In the genomic region with DNA sequence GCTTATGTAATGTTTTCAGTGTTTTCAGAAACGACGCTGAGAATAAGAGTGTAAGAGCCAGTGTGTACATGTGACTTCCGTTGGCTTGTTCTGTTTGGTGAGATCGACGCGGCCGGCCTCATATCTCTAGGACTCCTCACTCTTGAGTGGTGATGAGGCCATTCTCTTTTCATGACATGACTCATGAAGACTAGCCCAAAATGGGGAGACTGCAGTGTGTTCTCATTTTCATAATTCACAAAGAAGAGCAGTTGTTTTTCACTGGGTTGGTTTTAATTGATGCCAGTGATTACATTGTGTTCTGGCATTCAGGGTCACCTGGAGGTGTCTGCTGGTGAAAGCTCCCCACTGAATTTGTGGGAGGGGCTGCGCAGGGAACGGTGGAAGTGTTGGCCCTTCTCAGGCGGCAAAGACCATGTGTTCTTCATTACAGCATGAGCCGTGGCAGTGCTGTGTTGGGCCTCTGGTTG, we compare ENCODE assay signal across 11 cellular contexts.
DNase-seq lines count a peak whose midpoint lies in the region; ATAC-seq and TF ChIP-seq lines count a peak whose summit lies in the region.
"Had no signal": no experiment of that assay in that cellular context is flagged by ENCODE, and none has a peak within 500 bp of the region (broad histone marks: within the 10 kb centered on the region; RNA-seq: fewer than 3 reads in every experiment).

No MANE protein-coding gene starts in this region.

- no peak for TF ChIP-seq EP300 in transverse colon (IDR thresholded peaks at IDR 0.05; ENCODE audit: low read depth)

- peaks cover 4% of the 10 kb centered on the region for H3K9me3 Mint-ChIP-seq in activated T-cell treated with anti-CD3 and anti-CD28 coated beads, Interleukin-2, amount 50 U/mL, for 24 hours
- no peaks in the 10 kb centered on the region for H3K9me3 Mint-ChIP-seq in central memory CD8-positive, alpha-beta T cell

- H3K4me3 Mint-ChIP-seq in activated T-cell treated with anti-CD3 and anti-CD28 coated beads, Interleukin-2, amount 50 U/mL, for 24 hours, result no peak overlapping the region
- no peak overlapping the region for H3K4me3 Mint-ChIP-seq in central memory CD8-positive, alpha-beta T cell

- H3K36me3 ChIP-seq in mucosa of rectum (ENCODE audit: control insufficient read depth in 2 of 2, insufficient read depth in 2 of 2, low read length in 2 of 2), result peaks cover 4 to 20% of the 10 kb centered on the region in 2 donors
- H3K36me3 ChIP-seq in transverse colon, result no peaks in the 10 kb centered on the region

- in situ Hi-C loops in transverse colon (cut with MboI; ENCODE audit: low pct_ligation_motif_present in 1 of 4, low pct_unique_long_range_greater_than_20kb in 1 of 4, low sequenced_read_pairs in 3 of 4), result no loop called here

- no peak overlapping the region for H3K9ac ChIP-seq in mucosa of rectum (ENCODE audit: low read depth in 1 of 2, low read length in 2 of 2)

- WGBS in transverse colon (ENCODE audit: low coverage in 1 of 2), 2 donors, result 81 to 88% methylated on average over 9 to 11 of the region's 11 CpGs

- H3K27ac ChIP-seq in mucosa of rectum (ENCODE audit: low read depth in 2 of 2, low read length in 2 of 2) (peak overlapping the region; percentile 26 to 38), transverse colon (peak overlapping the region; percentile 65 to 74 (median 70))
- H3K27ac ChIP-seq: C4-2B had no signal

- H3K27me3 Mint-ChIP-seq in activated T-cell treated with anti-CD3 and anti-CD28 coated beads, Interleukin-2, amount 50 U/mL, for 24 hours, result no peaks in the 10 kb centered on the region
- H3K27me3 Mint-ChIP-seq in central memory CD8-positive, alpha-beta T cell, result no peaks in the 10 kb centered on the region

- no peaks in the 10 kb centered on the region for H3K36me3 Mint-ChIP-seq in activated T-cell treated with anti-CD3 and anti-CD28 coated beads, Interleukin-2, amount 50 U/mL, for 24 hours (ENCODE audit: low read depth)
- peaks cover 1% of the 10 kb centered on the region for H3K36me3 Mint-ChIP-seq in central memory CD8-positive, alpha-beta T cell (ENCODE audit: insufficient read depth)

- TF ChIP-seq CTCF in transverse colon (IDR thresholded peaks at IDR 0.05), result no peak

- TF ChIP-seq POLR2A in transverse colon (IDR thresholded peaks at IDR 0.05), result no peak

- peaks cover 8% of the 10 kb centered on the region for H3K4me1 Mint-ChIP-seq in activated T-cell treated with anti-CD3 and anti-CD28 coated beads, Interleukin-2, amount 50 U/mL, for 24 hours (ENCODE audit: low read depth)
- H3K4me1 Mint-ChIP-seq in central memory CD8-positive, alpha-beta T cell, result peaks cover 10% of the 10 kb centered on the region

- intact Hi-C loops in transverse colon (cut with DNase I; ENCODE audit: low total_unique reads), result no loop called here

- H3K9me3 ChIP-seq in mucosa of rectum (ENCODE audit: control insufficient read depth in 2 of 2, low read length in 2 of 2) (no peaks in the 10 kb centered on the region), transverse colon (no peaks in the 10 kb centered on the region)

- H3K4me3 ChIP-seq in mucosa of rectum (ENCODE audit: low read length in 2 of 2), result no peak overlapping the region
- H3K4me3 ChIP-seq in transverse colon, result no peak overlapping the region

- peak; percentile 6 for DNase-seq in activated T-cell treated with anti-CD3 and anti-CD28 coated beads for 48 hours (ENCODE audit: low read depth)
- DNase-seq in activated T-cell treated with anti-CD3 and anti-CD28 coated beads, Interleukin-2, amount 50 U/mL, for 24 hours, result no peak
- no peak for DNase-seq in central memory CD8-positive, alpha-beta T cell (ENCODE audit: low spot score in 2 of 2)
- DNase-seq in transverse colon, result no peak
- no peak for DNase-seq in GM19240 (ENCODE audit: insufficient read length, low spot score)
- DNase-seq in Kasumi-1 (lab: John Stamatoyannopoulos, UW), result no peak
- DNase-seq in activated effector memory CD4-positive, alpha-beta T cell treated with Interleukin-2 at 50 U/mL for 16 hours, result no peak
- DNase-seq: midbrain, NCI-H2227 treated with DMSO at 0.1 percent for 48 hours had no signal

- H3K4me1 ChIP-seq in mucosa of rectum (ENCODE audit: control insufficient read depth in 2 of 2, insufficient read depth in 2 of 2, low read length in 2 of 2) (peaks cover 13 to 20% of the 10 kb centered on the region in 2 donors), transverse colon (peaks cover 16 to 47% (median 23%) of the 10 kb centered on the region in 4 donors)

- no peaks in the 10 kb centered on the region for H3K27me3 ChIP-seq in mucosa of rectum (ENCODE audit: control insufficient read depth in 2 of 2, insufficient read depth in 2 of 2, low read length in 2 of 2)
- no peaks in the 10 kb centered on the region for H3K27me3 ChIP-seq in transverse colon

- no peak for ATAC-seq in central memory CD8-positive, alpha-beta T cell (replicated peaks; ENCODE audit: extremely low read depth, poor library complexity, severe bottlenecking)

- no peak overlapping the region for H3K27ac Mint-ChIP-seq in activated T-cell treated with anti-CD3 and anti-CD28 coated beads, Interleukin-2, amount 50 U/mL, for 24 hours
- H3K27ac Mint-ChIP-seq in central memory CD8-positive, alpha-beta T cell (ENCODE audit: low read depth), result peak overlapping the region; percentile 22
